Comparison of ENCODE assay signal across 13 cellular contexts in genomic region chr10:119025776-119026175, GRCh38. TPM values are rescaled to one million over a fixed set of nuclear protein-coding genes. Genes with fewer than 3 reads are reported as not detected.
DNase-seq lines count a peak whose midpoint lies in the region; ATAC-seq and TF ChIP-seq lines count a peak whose summit lies in the region.
"Had no signal": no experiment of that assay in that cellular context is flagged by ENCODE, and none has a peak within 500 bp of the region (broad histone marks: within the 10 kb centered on the region; RNA-seq: fewer than 3 reads in every experiment).

No MANE protein-coding gene starts in this region.

- intact Hi-C loops in Panc1 (cut with micrococcal nuclease; ENCODE audit: unreplicated experiment) (loop anchor here (5.0 kb wide), 2 partner anchors 283 to 458 kb away; no protein-coding TSS in a partner anchor), left ventricle myocardium inferior (cut with micrococcal nuclease) (no loop called here), prostate gland (cut with DNase I) (loop anchor here (5.0 kb wide), 3 partner anchors 223 to 453 kb away; no protein-coding TSS in a partner anchor), CD14-positive monocyte (cut with micrococcal nuclease) (no loop called here)

- H3K27me3 ChIP-seq in Panc1 (ENCODE audit: control insufficient read depth, insufficient read depth, low read length) (no peaks in the 10 kb centered on the region), left ventricle myocardium inferior (ENCODE audit: low read depth) (no peaks in the 10 kb centered on the region), prostate gland (replicated peaks; ENCODE audit: insufficient read depth) (no peaks in the 10 kb centered on the region)

- POLR2A ChIA-PET in Panc1 (lab: Charles Lee), result no interaction called here

- H3K4me3 ChIP-seq in Panc1 (ENCODE audit: low read depth in 2 of 2, low read length in 2 of 2), result peak overlapping the region in 1 of 2 experiments; percentile 1; a peak in 1 of 4 replicates
- peak overlapping the region; percentile 21 for H3K4me3 ChIP-seq in left ventricle myocardium inferior
- no peak overlapping the region for H3K4me3 ChIP-seq in prostate gland
- H3K4me3 ChIP-seq: skin epidermis had no signal

- H3K27ac ChIP-seq in Panc1 (ENCODE audit: low read length) (peak overlapping the region; percentile 85), left ventricle myocardium inferior (replicated peaks) (peak overlapping the region; percentile 94), prostate gland (peak overlapping the region; percentile 35 to 41)

- DNase-seq in G401 (ENCODE audit: low spot score) (peak; percentile 34), Panc1 (ENCODE audit: low read depth, low spot score) (no peak), left ventricle myocardium inferior (peak; percentile 62), prostate gland (ENCODE audit: low spot score) (no peak), CD14-positive monocyte (ENCODE audit: low spot score) (no peak), GM13977 (ENCODE audit: low spot score) (no peak), NCI-H526 treated with DMSO at 0.1 percent for 48 hours (lab: John Stamatoyannopoulos, UW) (no peak)
- DNase-seq: CD8-positive, alpha-beta memory T cell; effector CD8-positive, alpha-beta T cell; NCI-H1048 had no signal

- no peak overlapping the region for H3K27ac Mint-ChIP-seq in CD14-positive monocyte
- H3K27ac Mint-ChIP-seq: mesothelial cell of epicardium had no signal

- peaks cover 7% of the 10 kb centered on the region for H3K4me1 Mint-ChIP-seq in CD14-positive monocyte

- CTCF ChIA-PET in Panc1 (lab: Charles Lee), result no interaction called here

- no peaks in the 10 kb centered on the region for H3K36me3 ChIP-seq in Panc1 (ENCODE audit: control insufficient read depth, insufficient read depth, low read length)
- no peaks in the 10 kb centered on the region for H3K36me3 ChIP-seq in left ventricle myocardium inferior
- H3K36me3 ChIP-seq in prostate gland, result no peaks in the 10 kb centered on the region

- no peak overlapping the region for H3K4me3 Mint-ChIP-seq in CD14-positive monocyte
- H3K4me3 Mint-ChIP-seq: mesothelial cell of epicardium had no signal

- peaks cover 0 to 4% (median 0%) of the 10 kb centered on the region in 7 donors for H3K9me3 Mint-ChIP-seq in CD14-positive monocyte
- H3K9me3 Mint-ChIP-seq: CD8-positive, alpha-beta memory T cell; mesothelial cell of epicardium had no signal

- ATAC-seq in Panc1, result no peak
- no peak for ATAC-seq in HG03025 (IDR thresholded peaks at IDR 0.05; ENCODE audit: low FRiP score, unreplicated experiment)

- H3K4me1 ChIP-seq in Panc1 (ENCODE audit: control insufficient read depth, insufficient read depth, low read length), result peaks cover 49% of the 10 kb centered on the region
- peaks cover 45% of the 10 kb centered on the region for H3K4me1 ChIP-seq in left ventricle myocardium inferior
- H3K4me1 ChIP-seq in prostate gland (replicated peaks), result peaks cover 6% of the 10 kb centered on the region

- 50% methylated on average over 7 of the region's 7 CpGs for WGBS in prostate gland

- peaks cover 17 to 24% (median 19%) of the 10 kb centered on the region in 3 donors for H3K27me3 Mint-ChIP-seq in CD14-positive monocyte (ENCODE audit: low read depth in 3 of 3)

- no peaks in the 10 kb centered on the region for H3K9me3 ChIP-seq in Panc1 (ENCODE audit: control insufficient read depth, insufficient read depth, low read depth, low read length)
- no peaks in the 10 kb centered on the region for H3K9me3 ChIP-seq in left ventricle myocardium inferior (replicated peaks)
- no peaks in the 10 kb centered on the region for H3K9me3 ChIP-seq in prostate gland

- BruUV-seq in Panc1 (replicated peaks; lab: Mats Ljungman, UMichigan), result no TSS peak

- no peak for TF ChIP-seq POLR2A in prostate gland (IDR thresholded peaks at IDR 0.05)

- in situ Hi-C loops in G401 (cut with HindIII; ENCODE audit: low sequenced_read_pairs) (no loop called here), Panc1 (cut with HindIII; ENCODE audit: low pct_unique_long_range_greater_than_20kb, low sequenced_read_pairs) (no loop called here), GM13977 (cut with MboI; ENCODE audit: low pct_unique_long_range_greater_than_20kb, low sequenced_read_pairs, unreplicated experiment) (no loop called here)

- TF ChIP-seq CTCF in Panc1 (IDR thresholded peaks at IDR 0.05) (no peak), left ventricle myocardium inferior (IDR thresholded peaks at IDR 0.05; ENCODE audit: borderline replicate concordance) (no peak), prostate gland (IDR thresholded peaks at IDR 0.05) (no peak), CD14-positive monocyte (IDR thresholded peaks at IDR 0.05) (no peak), GM13977 (IDR thresholded peaks at IDR 0.05; ENCODE audit: extremely low read depth, insufficient read depth, missing control alignments) (no peak)

- no peaks in the 10 kb centered on the region for H3K36me3 Mint-ChIP-seq in CD14-positive monocyte
- H3K36me3 Mint-ChIP-seq: CD8-positive, alpha-beta memory T cell; mesothelial cell of epicardium had no signal

RNA-seq across cellular contexts. Expression of gene NANOS1, which starts 3.7 kb away (rescaled TPM):
- 1.2 and 1.6 TPM in 2 replicates for total RNA-seq in G401 (2014; rRNA removed; shearing (Covaris generic))
- 18.0 TPM for total RNA-seq in Panc1 (2021; ENCODE audit: unreplicated experiment)
- 14.0 TPM for polyA plus RNA-seq in Panc1 (2012; ENCODE audit: insufficient read length)
- 11.7 TPM for total RNA-seq in left ventricle myocardium inferior
- total RNA-seq in prostate gland, result 1 to 10 TPM; 4.3 to 5.9 TPM
- not detected for polyA plus RNA-seq in CD14-positive monocyte

RNA-seq across cellular contexts. Expression of gene EIF3A, which starts 54.8 kb away (rescaled TPM):
- total RNA-seq in G401 (2014; rRNA removed; shearing (Covaris generic)), result 35.0 and 60.2 TPM in 2 replicates
- total RNA-seq in Panc1 (2021; ENCODE audit: unreplicated experiment) (214 TPM), left ventricle myocardium inferior (103 TPM), prostate gland (10 to 100 TPM; 77.1 to 88.0 TPM)
- polyA plus RNA-seq in Panc1 (2012; ENCODE audit: insufficient read length), result 181 TPM
- 10 to 100 TPM; 24.2 to 49.1 TPM for polyA plus RNA-seq in CD14-positive monocyte

Comparison
In these comparisons a context has a peak if more than half of its experiments do, and no peak if none do; other contexts are left out.
1. DNase-seq: peak in G401 (single experiment) and left ventricle myocardium inferior (single experiment); none in Panc1 (single experiment), prostate gland (single experiment), CD14-positive monocyte (single experiment), GM13977 (single experiment) and NCI-H526 treated with DMSO at 0.1 percent for 48 hours (single experiment).
2. H3K27ac ChIP-seq: peak in every context shown above with its lines; median percentile 94 in left ventricle myocardium inferior; 85 in Panc1; 38 in prostate gland.
3. intact Hi-C loops: an anchor here in Panc1 (5.0 kb wide) and prostate gland (5.0 kb wide); none called in left ventricle myocardium inferior and CD14-positive monocyte.